18 cellular contexts compared by ENCODE assay signal in the genomic region with DNA sequence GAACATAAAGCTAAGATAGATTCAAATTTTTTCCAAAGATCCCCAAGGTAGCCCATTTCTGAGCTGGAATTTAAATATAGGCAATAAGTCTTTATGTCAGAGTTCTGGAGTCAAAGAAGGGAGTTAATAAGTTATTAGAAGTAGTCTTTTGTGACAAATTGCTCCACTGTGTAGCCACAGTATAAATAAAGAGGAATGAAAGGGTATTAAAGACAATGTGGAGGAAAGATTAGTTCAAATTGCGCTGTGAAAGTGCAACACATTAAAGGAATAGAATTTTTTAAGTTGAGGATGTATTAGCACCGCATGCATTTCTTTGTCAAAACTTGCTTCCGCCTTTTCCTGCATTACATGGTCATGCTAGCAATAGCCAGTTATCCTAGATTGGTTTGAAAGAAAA.
DNase-seq lines count a peak whose midpoint lies in the region; ATAC-seq and TF ChIP-seq lines count a peak whose summit lies in the region.
"Had no signal": no experiment of that assay in that cellular context is flagged by ENCODE, and none has a peak within 500 bp of the region (broad histone marks: within the 10 kb centered on the region; RNA-seq: fewer than 3 reads in every experiment).

No MANE protein-coding gene starts in this region.

- H3K27me3 Mint-ChIP-seq in nephron (ENCODE audit: low read depth): no peaks in the 10 kb centered on the region
- peaks cover 5% of the 10 kb centered on the region for H3K27me3 Mint-ChIP-seq in activated T-cell treated with anti-CD3 and anti-CD28 coated beads, Interleukin-2, amount 50 U/mL, for 72 hours (ENCODE audit: low read depth)

- no peaks in the 10 kb centered on the region for H3K9me2 ChIP-seq in PC-9 (ENCODE audit: insufficient read depth)

- TF ChIP-seq CTCF in PC-9 (conservative IDR thresholded peaks at IDR 0.05): no peak
- no peak for TF ChIP-seq CTCF in nephron (IDR thresholded peaks at IDR 0.05; ENCODE audit: unreplicated experiment in 3 of 3)

- no peak overlapping the region for H3K4me3 Mint-ChIP-seq in nephron
- no peak overlapping the region for H3K4me3 Mint-ChIP-seq in activated T-cell treated with anti-CD3 and anti-CD28 coated beads, Interleukin-2, amount 50 U/mL, for 72 hours
- H3K4me3 Mint-ChIP-seq: CD4-positive, alpha-beta memory T cell had no signal

- no peak overlapping the region for H3K4me3 ChIP-seq in PC-9
- H3K4me3 ChIP-seq: A549 had no signal

- no peaks in the 10 kb centered on the region for H3K79me2 ChIP-seq in PC-9 (ENCODE audit: low read depth)

- H3K4me2 ChIP-seq in PC-9: no peak overlapping the region
- H3K4me2 ChIP-seq: A549 had no signal

- no peaks in the 10 kb centered on the region for H3K9me3 ChIP-seq in PC-9 (ENCODE audit: insufficient read depth, low read depth)

- H3K27ac Mint-ChIP-seq in nephron: peak overlapping the region in 2 of 3 experiments; percentile 12 to 48
- no peak overlapping the region for H3K27ac Mint-ChIP-seq in activated T-cell treated with anti-CD3 and anti-CD28 coated beads, Interleukin-2, amount 50 U/mL, for 72 hours
- H3K27ac Mint-ChIP-seq: CD4-positive, alpha-beta memory T cell had no signal

- ATAC-seq in GM18873 (IDR thresholded peaks at IDR 0.05; ENCODE audit: low FRiP score, unreplicated experiment) (no peak), HG03342 (IDR thresholded peaks at IDR 0.05; ENCODE audit: unreplicated experiment) (no peak)
- no peak for ATAC-seq in activated T-cell treated with anti-CD3 and anti-CD28 coated beads, Interleukin-2, amount 50 U/mL, for 72 hours (replicated peaks in 1 of 2)
- ATAC-seq: A549 had no signal

- H3K27me3 ChIP-seq in PC-9 (ENCODE audit: insufficient read depth, low read depth): no peaks in the 10 kb centered on the region

- DNase-seq in Caki2 (ENCODE audit: low read depth): peak; percentile 57
- no peak for DNase-seq in PC-9
- DNase-seq in kidney glomerular epithelial cell (lab: John Stamatoyannopoulos, UW): peak; percentile 27
- no peak for DNase-seq in NCI-H526 (lab: John Stamatoyannopoulos, UW)
- no peak for DNase-seq in activated T-cell treated with anti-CD3 and anti-CD28 coated beads, Interleukin-2, amount 50 U/mL, for 72 hours
- DNase-seq: 8988T; C1 segment of cervical spinal cord; CD4-positive, alpha-beta memory T cell; COR-L47; DMS153; DND-41; GOT3; H7; HCEC 1CT had no signal

- no TSS peak for BruUV-seq in PC-9 (replicated peaks; lab: Mats Ljungman, UMichigan)

- peaks cover 5% of the 10 kb centered on the region for H3K4me1 Mint-ChIP-seq in nephron
- no peaks in the 10 kb centered on the region for H3K4me1 Mint-ChIP-seq in activated T-cell treated with anti-CD3 and anti-CD28 coated beads, Interleukin-2, amount 50 U/mL, for 72 hours (ENCODE audit: low read depth)

- H3K4me1 ChIP-seq in PC-9 (replicated peaks; ENCODE audit: insufficient read depth): no peaks in the 10 kb centered on the region
- H3K4me1 ChIP-seq: A549 had no signal

- no peaks in the 10 kb centered on the region for H3K36me3 Mint-ChIP-seq in nephron (ENCODE audit: low read depth)
- no peaks in the 10 kb centered on the region for H3K36me3 Mint-ChIP-seq in activated T-cell treated with anti-CD3 and anti-CD28 coated beads, Interleukin-2, amount 50 U/mL, for 72 hours (ENCODE audit: insufficient read depth in 2 of 2)
- H3K36me3 Mint-ChIP-seq: CD4-positive, alpha-beta memory T cell had no signal

- no peaks in the 10 kb centered on the region for H3K36me3 ChIP-seq in PC-9 (ENCODE audit: low read depth)

- H3F3A ChIP-seq in PC-9 (ENCODE audit: insufficient read depth, low read depth): no peaks in the 10 kb centered on the region

- no peaks in the 10 kb centered on the region for H4K20me1 ChIP-seq in PC-9 (ENCODE audit: insufficient read depth)

- in situ Hi-C loops in Caki2 (cut with HindIII; ENCODE audit: low pct_unique_long_range_greater_than_20kb, low sequenced_read_pairs): no loop called here

- H2AFZ ChIP-seq in PC-9: 0 out of 2 replicates have a peak overlapping the region, but pooled peaks have one; percentile 18

- intact Hi-C loops in PC-9 (cut with micrococcal nuclease; ENCODE audit: unreplicated experiment): no loop called here

- POLR2A ChIA-PET in PC-9 (lab: Charles Lee; ENCODE audit: unreplicated experiment): interaction anchor here (0.5 kb wide), 1 partner anchor 1308 kb away, joined by 3 read pairs; no protein-coding TSS in a partner anchor

- CTCF ChIA-PET in PC-9 (lab: Charles Lee): no interaction called here

- H3K27ac ChIP-seq in PC-9: no peak overlapping the region
- H3K27ac ChIP-seq: A549 had no signal

- peaks cover 12% of the 10 kb centered on the region for H3K9me3 Mint-ChIP-seq in nephron
- H3K9me3 Mint-ChIP-seq in activated T-cell treated with anti-CD3 and anti-CD28 coated beads, Interleukin-2, amount 50 U/mL, for 72 hours: no peaks in the 10 kb centered on the region
- H3K9me3 Mint-ChIP-seq: CD4-positive, alpha-beta memory T cell had no signal

Comparison
In these comparisons a context has a peak if more than half of its experiments do, and no peak if none do; other contexts are left out.
1. DNase-seq: peak in Caki2 (single experiment) and kidney glomerular epithelial cell (single experiment); none in PC-9 (0 of 2), NCI-H526 (0 of 2) and activated T-cell treated with anti-CD3 and anti-CD28 coated beads, Interleukin-2, amount 50 U/mL, for 72 hours (0 of 2).